Comparison of ENCODE assay signal across 8 cellular contexts in genomic region chr7:47819054-47819920, GRCh38.
DNase-seq lines count a peak whose midpoint lies in the region; ATAC-seq and TF ChIP-seq lines count a peak whose summit lies in the region.

No MANE protein-coding gene starts in this region.

- 52 to 58% methylated on average over 6 of the region's 6 CpGs for WGBS in body of pancreas, 2 donors

- ATAC-seq in body of pancreas, result peak; percentile 85
- no peak for ATAC-seq in GM21515 (IDR thresholded peaks at IDR 0.05; ENCODE audit: unreplicated experiment)

- H3K27me3 ChIP-seq in body of pancreas, result no peaks in the 10 kb centered on the region

- TF ChIP-seq CTCF in 22Rv1 (IDR thresholded peaks at IDR 0.05), result peak; percentile 96
- peak; percentile 89 for TF ChIP-seq CTCF in GM12801 (IDR thresholded peaks at IDR 0.05; ENCODE audit: extremely low read depth, insufficient read length)
- TF ChIP-seq CTCF in body of pancreas (IDR thresholded peaks at IDR 0.05), result peak; percentile 71 to 96 (median 95)

- TF ChIP-seq POLR2A in body of pancreas (IDR thresholded peaks at IDR 0.05), result no peak

- H3K4me3 ChIP-seq in body of pancreas, result no peak overlapping the region

- no peaks in the 10 kb centered on the region for H3K9me3 ChIP-seq in body of pancreas

- in situ Hi-C loops in SK-MEL-5 (cut with HindIII; ENCODE audit: low pct_unique_long_range_greater_than_20kb, low sequenced_read_pairs), result no loop called here

- intact Hi-C loops in body of pancreas (cut with DNase I), result loop anchor here (10.0 kb wide), 2 partner anchors 384 to 544 kb away; no protein-coding TSS in a partner anchor

- DNase-seq in Kasumi-1 (lab: John Stamatoyannopoulos, UW) (peak; percentile 68 to 85), SK-MEL-5 (ENCODE audit: low read depth, low spot score) (peak; percentile 84), body of pancreas (peak; percentile 70 to 80 (median 74)), iPS-NIHi7 (ENCODE audit: extremely low spot score) (peak; percentile 75)
- DNase-seq in stimulated activated CD4-positive, alpha-beta T cell treated with anti-CD3 and anti-CD28 coated beads, Interleukin-12 subunit alpha, Interleukin-12 subunit beta, amount 100 ng/mL, for 4 hours, result peak; percentile 15

- no peaks in the 10 kb centered on the region for H3K36me3 ChIP-seq in body of pancreas (replicated peaks in 1 of 2; ENCODE audit: insufficient read depth in 1 of 2, low read depth in 2 of 2)

- H3K27ac ChIP-seq in 22Rv1 (no peak overlapping the region), body of pancreas (no peak overlapping the region)

- H3K4me1 ChIP-seq in body of pancreas, result no peaks in the 10 kb centered on the region

Comparison
In these comparisons a context has a peak if more than half of its experiments do, and no peak if none do; other contexts are left out.
1. DNase-seq: peak in every context shown above with its lines; median percentile 84 in SK-MEL-5; 76 in Kasumi-1; 75 in iPS-NIHi7; 74 in body of pancreas; 15 in stimulated activated CD4-positive, alpha-beta T cell treated with anti-CD3 and anti-CD28 coated beads, Interleukin-12 subunit alpha, Interleukin-12 subunit beta, amount 100 ng/mL, for 4 hours.